Comparison of ENCODE assay signal across 20 cellular contexts in genomic region chr16:2527784-2528100, GRCh38. TPM values are rescaled to one million over a fixed set of nuclear protein-coding genes. Genes with fewer than 3 reads are reported as not detected.
A peak's percentile ranks its signal among the peaks of the same experiment; 100 is the strongest.
DNase-seq lines count a peak whose midpoint lies in the region; ATAC-seq, FAIRE-seq and TF ChIP-seq lines count a peak whose summit lies in the region.
"Had no signal": no experiment of that assay in that cellular context is flagged by ENCODE, and none has a peak within 500 bp of the region (broad histone marks: within the 10 kb centered on the region; RNA-seq: fewer than 3 reads in every experiment).

No MANE protein-coding gene starts in this region.

- H2AFZ ChIP-seq in H1 (ENCODE audit: low read length) (no peak overlapping the region), osteoblast (ENCODE audit: low read length) (no peak overlapping the region)

- H3K4me2 ChIP-seq in H1 (ENCODE audit: insufficient read depth in 1 of 2, low read depth in 2 of 2, low read length in 2 of 2) (no peak overlapping the region), osteoblast (ENCODE audit: insufficient read depth, low read length) (no peak overlapping the region)
- H3K4me2 ChIP-seq: BLaER1 treated with 17β-estradiol and CSF1 and Interleukin-3, amounts not matched to agents 10 nM and 100 nM had no signal

- H3K27me3 ChIP-seq in left ventricle myocardium inferior (ENCODE audit: low read depth) = no peaks in the 10 kb centered on the region
- no peaks in the 10 kb centered on the region for H3K27me3 ChIP-seq in H1 (replicated peaks in 1 of 4; ENCODE audit: control insufficient read depth in 3 of 4, extremely low read depth in 1 of 4, insufficient read depth in 3 of 4, low read length in 3 of 4)
- H3K27me3 ChIP-seq in lower lobe of right lung (ENCODE audit: low read depth) = no peaks in the 10 kb centered on the region
- no peaks in the 10 kb centered on the region for H3K27me3 ChIP-seq in osteoblast (ENCODE audit: insufficient read depth, low read length)
- H3K27me3 ChIP-seq: BLaER1 treated with 17β-estradiol and CSF1 and Interleukin-3, amounts not matched to agents 10 nM and 100 nM had no signal

- no peak overlapping the region for H2BK120ac ChIP-seq in H1 (replicated peaks; ENCODE audit: low read depth, low read length)

- intact Hi-C loops in Right ventricle myocardium superior (cut with DNase I) (no loop called here), left ventricle myocardium inferior (cut with micrococcal nuclease) (no loop called here), lower lobe of right lung (cut with DNase I) (no loop called here)

- H3K23me2 ChIP-seq in H1 (ENCODE audit: low read depth, low read length) = peaks cover 12% of the 10 kb centered on the region

- H3K56ac ChIP-seq in H1 (replicated peaks; ENCODE audit: insufficient read length, low read depth, low read length) = no peak overlapping the region

- H4K8ac ChIP-seq in H1 (ENCODE audit: extremely low read depth, insufficient read depth, low read length) = peak overlapping the region; percentile 25; the same call in 1 of the 2 replicates

- H3K9ac ChIP-seq in H1 (replicated peaks in 1 of 4; ENCODE audit: extremely low read depth in 1 of 4, low read depth in 3 of 4, low read length in 3 of 4) = no peak overlapping the region

- H3K23ac ChIP-seq in H1 (ENCODE audit: insufficient read length) = no peak overlapping the region

- H2BK15ac ChIP-seq in H1 (ENCODE audit: low read length) = no peak overlapping the region

- no peak for TF ChIP-seq RAD21 in H1 (IDR thresholded peaks at IDR 0.05 in 1 of 2, conservative IDR thresholded peaks at IDR 0.05 in 1 of 2; ENCODE audit: low read depth in 2 of 2, low read length in 2 of 2)

- TF ChIP-seq EP300 in H1 (IDR thresholded peaks at IDR 0.05; ENCODE audit: borderline replicate concordance in 1 of 2, low read depth in 2 of 2, low read length in 2 of 2) = no peak

- H2BK5ac ChIP-seq in H1 (ENCODE audit: low read depth, low read length) = no peak overlapping the region

- no peak overlapping the region for H2BK12ac ChIP-seq in H1 (ENCODE audit: low read depth, low read length)

- H3K36me3 ChIP-seq in left ventricle myocardium inferior = peaks cover 57% of the 10 kb centered on the region
- H3K36me3 ChIP-seq in H1 (ENCODE audit: control insufficient read depth in 2 of 4, insufficient read depth in 4 of 4, low read length in 3 of 4) = peaks cover 7 to 25% (median 16%) of the 10 kb centered on the region in 4 experiments
- peaks cover 71% of the 10 kb centered on the region for H3K36me3 ChIP-seq in lower lobe of right lung
- H3K36me3 ChIP-seq in osteoblast (ENCODE audit: insufficient read depth, low read length) = peaks cover 48% of the 10 kb centered on the region

- H3K36me3 Mint-ChIP-seq in activated naive CD4-positive, alpha-beta T cell treated with anti-CD3 and anti-CD28 coated beads, Interleukin-2, amount 50 U/mL, for 72 hours = peaks cover 0 to 8% of the 10 kb centered on the region in 2 donors

- H4K91ac ChIP-seq in H1 (replicated peaks; ENCODE audit: insufficient read length, low read length) = no peak overlapping the region

- H4K20me1 ChIP-seq in H1 (replicated peaks in 1 of 2; ENCODE audit: control insufficient read depth in 1 of 2, insufficient read depth in 2 of 2, low read length in 2 of 2) (peaks cover 0 to 19% of the 10 kb centered on the region in 2 experiments), osteoblast (ENCODE audit: insufficient read depth, low read length) (peaks cover 16% of the 10 kb centered on the region)

- H3K79me2 ChIP-seq in H1 (ENCODE audit: control insufficient read depth in 1 of 2, insufficient read depth in 2 of 2, low read length in 2 of 2) = no peaks in the 10 kb centered on the region; a peak in 1 of 4 replicates
- H3K79me2 ChIP-seq in osteoblast (ENCODE audit: insufficient read depth, low read length) = peaks cover 46% of the 10 kb centered on the region

- peaks cover 15% of the 10 kb centered on the region for H3K4me1 ChIP-seq in left ventricle myocardium inferior
- H3K4me1 ChIP-seq in H1 (replicated peaks in 1 of 4; ENCODE audit: control insufficient read depth in 3 of 4, insufficient read depth in 4 of 4, low read length in 3 of 4) = peaks cover 0 to 9% (median 7%) of the 10 kb centered on the region in 4 experiments; a peak in 4 of 7 replicates
- H3K4me1 ChIP-seq in lower lobe of right lung = peaks cover 16% of the 10 kb centered on the region
- peaks cover 9% of the 10 kb centered on the region for H3K4me1 ChIP-seq in osteoblast (ENCODE audit: insufficient read depth, low read length)

- peaks cover 5% of the 10 kb centered on the region for H3K79me1 ChIP-seq in H1 (ENCODE audit: low read depth, low read length)

- WGBS in H1 (ENCODE audit: extremely low coverage in 1 of 2, insufficient coverage in 1 of 2, insufficient read length in 1 of 2, insufficient replicate concordance in 2 of 2, low coverage in 1 of 2, low lambda C conversion rate in 2 of 2, missing lambda C conversion rate in 1 of 2), 2 experiments = 100% methylated on average over 13 of the region's 24 CpGs; no CpG with 5 or more reads in 1 of the 2 experiments

- ATAC-seq in Right ventricle myocardium superior (ENCODE audit: poor library complexity) (no peak), lower lobe of right lung (no peak), GM18867 (IDR thresholded peaks at IDR 0.05; ENCODE audit: unreplicated experiment) (no peak)
- ATAC-seq in activated naive CD4-positive, alpha-beta T cell treated with anti-CD3 and anti-CD28 coated beads, Interleukin-2, amount 50 U/mL, for 72 hours = no peak
- ATAC-seq: HCT116 had no signal

- H2BK20ac ChIP-seq in H1 (ENCODE audit: low read length) = no peak overlapping the region

- H3K4ac ChIP-seq in H1 (replicated peaks; ENCODE audit: insufficient read length, low read depth, low read length) = no peak overlapping the region

- H3K27ac ChIP-seq in left ventricle myocardium inferior (replicated peaks) = no peak overlapping the region
- no peak overlapping the region for H3K27ac ChIP-seq in H1 (ENCODE audit: low read depth, low read length)
- no peak overlapping the region for H3K27ac ChIP-seq in lower lobe of right lung
- no peak overlapping the region for H3K27ac ChIP-seq in osteoblast (ENCODE audit: low read depth, low read length)
- H3K27ac ChIP-seq: BLaER1 treated with 17β-estradiol and CSF1 and Interleukin-3, amounts not matched to agents 10 nM and 100 nM had no signal

- H3K4me3 ChIP-seq in left ventricle myocardium inferior = no peak overlapping the region
- no peak overlapping the region for H3K4me3 ChIP-seq in H1 (ENCODE audit: extremely low read depth in 1 of 4, insufficient read depth in 2 of 4, low read depth in 3 of 4, low read length in 4 of 4)
- H3K4me3 ChIP-seq in lower lobe of right lung = no peak overlapping the region
- no peak overlapping the region for H3K4me3 ChIP-seq in osteoblast (ENCODE audit: insufficient read depth, low read length)
- H3K4me3 ChIP-seq: BLaER1 treated with 17β-estradiol and CSF1 and Interleukin-3, amounts not matched to agents 10 nM and 100 nM had no signal

- no peak overlapping the region for H3K27ac Mint-ChIP-seq in activated naive CD4-positive, alpha-beta T cell treated with anti-CD3 and anti-CD28 coated beads, Interleukin-2, amount 50 U/mL, for 72 hours
- H3K27ac Mint-ChIP-seq: CD4-positive, CD25-positive, alpha-beta regulatory T cell had no signal

- CTCF ChIA-PET in H1 (lab: Charles Lee; ENCODE audit: partially characterized antibody) = no interaction called here

- no peaks in the 10 kb centered on the region for H3K9me3 ChIP-seq in left ventricle myocardium inferior (replicated peaks)
- H3K9me3 ChIP-seq in H1 (ENCODE audit: insufficient read depth in 2 of 2, low read depth in 1 of 2, low read length in 1 of 2) = no peaks in the 10 kb centered on the region
- no peaks in the 10 kb centered on the region for H3K9me3 ChIP-seq in lower lobe of right lung
- H3K9me3 ChIP-seq in osteoblast (ENCODE audit: low read depth, low read length) = no peaks in the 10 kb centered on the region
- H3K9me3 ChIP-seq: BLaER1 treated with 17β-estradiol and CSF1 and Interleukin-3, amounts not matched to agents 10 nM and 100 nM had no signal

- DNase-seq in Right ventricle myocardium superior (peak; percentile 31), left ventricle myocardium inferior (no peak), H1 (ENCODE audit: low read depth in 1 of 2, low spot score in 2 of 2) (no peak), lower lobe of right lung (peak; percentile 45), osteoblast (ENCODE audit: insufficient read length, low spot score, missing footprints) (peak; percentile 35), NCI-H226 (no peak)
- no peak for DNase-seq in activated naive CD4-positive, alpha-beta T cell treated with anti-CD3 and anti-CD28 coated beads, Interleukin-2, amount 50 U/mL, for 72 hours (ENCODE audit: low spot score in 2 of 2)
- DNase-seq: ACHN; CD4-positive, CD25-positive, alpha-beta regulatory T cell; DMS 273 treated with DMSO at 0.1 percent for 48 hours; DMS79 treated with DMSO at 0.1 percent for 48 hours; EL; IMR-90 had no signal

- H2AK5ac ChIP-seq in H1 (ENCODE audit: low read depth, low read length) = no peak overlapping the region

- no peak overlapping the region for H4K5ac ChIP-seq in H1 (ENCODE audit: insufficient read length, low read depth, low read length)

- H3K18ac ChIP-seq in H1 (ENCODE audit: extremely low read depth, low read length) = no peak overlapping the region

- H3K9me3 Mint-ChIP-seq in activated naive CD4-positive, alpha-beta T cell treated with anti-CD3 and anti-CD28 coated beads, Interleukin-2, amount 50 U/mL, for 72 hours = no peaks in the 10 kb centered on the region

- no peak for TF ChIP-seq CTCF in left ventricle myocardium inferior (IDR thresholded peaks at IDR 0.05; ENCODE audit: borderline replicate concordance)
- no peak for TF ChIP-seq CTCF in H1 (IDR thresholded peaks at IDR 0.05; ENCODE audit: control extremely low read depth in 1 of 3, insufficient read depth in 1 of 3, low read depth in 1 of 3, low read length in 3 of 3)
- TF ChIP-seq CTCF in lower lobe of right lung (IDR thresholded peaks at IDR 0.05) = no peak
- no peak for TF ChIP-seq CTCF in osteoblast (IDR thresholded peaks at IDR 0.05; ENCODE audit: extremely low read depth, low read depth, low read length)

- no peak overlapping the region for H3K14ac ChIP-seq in H1 (ENCODE audit: insufficient read length)

- POLR2A ChIA-PET in H1 (lab: Charles Lee; ENCODE audit: partially characterized antibody) = interaction anchor here (1.1 kb wide), 1 partner anchor 14 kb away, joined by 3 read pairs; no protein-coding TSS in a partner anchor

- no peak for TF ChIP-seq POLR2A in H1 (IDR thresholded peaks at IDR 0.05; ENCODE audit: control extremely low read depth in 1 of 2, low read depth in 2 of 2, low read length in 2 of 2)

- FAIRE-seq in H1 (lab: Jason Lieb, UNC) = no peak
- FAIRE-seq: G401.6, GM12891, H54 had no signal

RNA-seq across cellular contexts. Expression of gene CEMP1, which starts 3.5 kb away (rescaled TPM):
- total RNA-seq in Right ventricle myocardium superior (not detected), left ventricle myocardium inferior (not detected), lower lobe of right lung (1.4 TPM), osteoblast (not detected in 2 replicates)
- total RNA-seq in H1 (2021; fragmentation: NEBNext Ultra II Directional; extraction: Animal tissue kit (Norgen Biotek cat#: 25700)) = not detected in 2 replicates
- polyA plus RNA-seq in H1 (2011; rRNA removed) = 0.08 TPM in 1 of 2 replicates, not detected in the other
- polyA plus RNA-seq in H1 (2011; cell fraction: cytosol; rRNA removed) = 0.05 TPM
- polyA plus RNA-seq in H1 (2011; cell fraction: nucleus; rRNA removed) = 0.11 TPM
- polyA plus RNA-seq in H1 (2012, experiment 1 of 2) = 6.9 to 11.1 TPM (median 8.1 TPM) in 3 of 4 replicates, not detected in the other
- 6.9 TPM for polyA plus RNA-seq in H1 (2012, experiment 2 of 2)
- polyA plus RNA-seq in H1 (2013, experiment 1 of 2) = not detected
- polyA plus RNA-seq in H1 (2013, experiment 2 of 2) = not detected
- 0.32 TPM in 1 of 2 replicates, not detected in the other for polyA minus RNA-seq in H1 (2011; rRNA and poly(A)+ RNA removed)
- polyA minus RNA-seq in H1 (2011; cell fraction: cytosol; rRNA and poly(A)+ RNA removed) = not detected
- polyA minus RNA-seq in H1 (2011; cell fraction: nucleus; rRNA and poly(A)+ RNA removed) = 3.1 TPM
- total RNA-seq in activated naive CD4-positive, alpha-beta T cell treated with anti-CD3 and anti-CD28 coated beads, Interleukin-2, amount 50 U/mL, for 72 hours = under 1 TPM in 1 of 2 donors, not detected in 1; 0.50 TPM
- total RNA-seq: A172, IMR-90 had no signal
- polyA plus RNA-seq: IMR-90 had no signal

RNA-seq across cellular contexts. Expression of gene AMDHD2, which starts 7.6 kb away (rescaled TPM):
- total RNA-seq in Right ventricle myocardium superior (13.4 TPM), left ventricle myocardium inferior (9.3 TPM), lower lobe of right lung (53.4 TPM), osteoblast (88.4 and 94.8 TPM in 2 replicates)
- total RNA-seq in H1 (2021; fragmentation: NEBNext Ultra II Directional; extraction: Animal tissue kit (Norgen Biotek cat#: 25700)) = 43.0 and 45.0 TPM in 2 replicates
- polyA plus RNA-seq in H1 (2011; rRNA removed) = 54.6 and 77.1 TPM in 2 replicates
- polyA plus RNA-seq in H1 (2011; cell fraction: cytosol; rRNA removed) = 63.4 TPM
- 345 TPM for polyA plus RNA-seq in H1 (2011; cell fraction: nucleus; rRNA removed)
- 36.6 to 63.3 TPM (median 57.3 TPM) in 4 replicates for polyA plus RNA-seq in H1 (2012, experiment 1 of 2)
- polyA plus RNA-seq in H1 (2012, experiment 2 of 2) = 26.8 TPM
- polyA plus RNA-seq in H1 (2013, experiment 1 of 2) = 19.9 TPM
- polyA plus RNA-seq in H1 (2013, experiment 2 of 2) = 18.3 TPM
- polyA minus RNA-seq in H1 (2011; rRNA and poly(A)+ RNA removed) = 15.9 and 28.8 TPM in 2 replicates
- polyA minus RNA-seq in H1 (2011; cell fraction: cytosol; rRNA and poly(A)+ RNA removed) = 36.0 TPM
- 89.1 TPM for polyA minus RNA-seq in H1 (2011; cell fraction: nucleus; rRNA and poly(A)+ RNA removed)
- total RNA-seq in activated naive CD4-positive, alpha-beta T cell treated with anti-CD3 and anti-CD28 coated beads, Interleukin-2, amount 50 U/mL, for 72 hours = 10 to 100 TPM; 37.0 to 37.2 TPM

RNA-seq across cellular contexts. Expression of gene PDPK1, which starts 10.1 kb away (rescaled TPM):
- total RNA-seq in Right ventricle myocardium superior = 38.5 TPM
- 46.4 TPM for total RNA-seq in left ventricle myocardium inferior
- total RNA-seq in H1 (2021; fragmentation: NEBNext Ultra II Directional; extraction: Animal tissue kit (Norgen Biotek cat#: 25700)) = 27.8 and 28.0 TPM in 2 replicates
- 13.8 and 17.1 TPM in 2 replicates for polyA plus RNA-seq in H1 (2011; rRNA removed)
- polyA plus RNA-seq in H1 (2011; cell fraction: cytosol; rRNA removed) = 15.6 TPM
- polyA plus RNA-seq in H1 (2011; cell fraction: nucleus; rRNA removed) = 22.5 TPM
- polyA plus RNA-seq in H1 (2012, experiment 1 of 2) = 12.5 to 17.7 TPM (median 16.7 TPM) in 4 replicates
- polyA plus RNA-seq in H1 (2012, experiment 2 of 2) = 5.3 TPM
- 11.7 TPM for polyA plus RNA-seq in H1 (2013, experiment 1 of 2)
- polyA plus RNA-seq in H1 (2013, experiment 2 of 2) = 11.2 TPM
- 28.8 and 34.6 TPM in 2 replicates for polyA minus RNA-seq in H1 (2011; rRNA and poly(A)+ RNA removed)
- polyA minus RNA-seq in H1 (2011; cell fraction: cytosol; rRNA and poly(A)+ RNA removed) = 22.6 TPM
- 28.4 TPM for polyA minus RNA-seq in H1 (2011; cell fraction: nucleus; rRNA and poly(A)+ RNA removed)
- 74.4 TPM for total RNA-seq in lower lobe of right lung
- total RNA-seq in osteoblast = 19.2 and 23.2 TPM in 2 replicates
- total RNA-seq in activated naive CD4-positive, alpha-beta T cell treated with anti-CD3 and anti-CD28 coated beads, Interleukin-2, amount 50 U/mL, for 72 hours = 10 to 100 TPM; 36.5 to 57.6 TPM

RNA-seq across cellular contexts. Expression of gene ATP6V0C, which starts 14.0 kb away (rescaled TPM):
- 129 TPM for total RNA-seq in Right ventricle myocardium superior
- total RNA-seq in left ventricle myocardium inferior = 128 TPM
- 176 and 199 TPM in 2 replicates for total RNA-seq in H1 (2021; fragmentation: NEBNext Ultra II Directional; extraction: Animal tissue kit (Norgen Biotek cat#: 25700))
- 125 and 218 TPM in 2 replicates for polyA plus RNA-seq in H1 (2011; rRNA removed)
- polyA plus RNA-seq in H1 (2011; cell fraction: cytosol; rRNA removed) = 35.7 TPM
- 80.2 TPM for polyA plus RNA-seq in H1 (2011; cell fraction: nucleus; rRNA removed)
- 161 to 288 TPM (median 238 TPM) in 4 replicates for polyA plus RNA-seq in H1 (2012, experiment 1 of 2)
- polyA plus RNA-seq in H1 (2012, experiment 2 of 2) = 371 TPM
- polyA plus RNA-seq in H1 (2013, experiment 1 of 2) = 359 TPM
- 478 TPM for polyA plus RNA-seq in H1 (2013, experiment 2 of 2)
- polyA minus RNA-seq in H1 (2011; rRNA and poly(A)+ RNA removed) = 15.2 and 20.3 TPM in 2 replicates
- 225 TPM for polyA minus RNA-seq in H1 (2011; cell fraction: cytosol; rRNA and poly(A)+ RNA removed)
- 36.2 TPM for polyA minus RNA-seq in H1 (2011; cell fraction: nucleus; rRNA and poly(A)+ RNA removed)
- 313 TPM for total RNA-seq in lower lobe of right lung
- 18.8 and 22.7 TPM in 2 replicates for total RNA-seq in osteoblast
- total RNA-seq in activated naive CD4-positive, alpha-beta T cell treated with anti-CD3 and anti-CD28 coated beads, Interleukin-2, amount 50 U/mL, for 72 hours = 100 to 1,000 TPM in 1 of 2 donors, 10 to 100 TPM in 1; 94.4 to 127 TPM

RNA-seq across cellular contexts. Expression of gene TBC1D24, which starts 52.8 kb away (rescaled TPM):
- total RNA-seq in Right ventricle myocardium superior (11.8 TPM), left ventricle myocardium inferior (11.1 TPM), lower lobe of right lung (40.2 TPM), osteoblast (15.9 and 16.6 TPM in 2 replicates)
- total RNA-seq in H1 (2021; fragmentation: NEBNext Ultra II Directional; extraction: Animal tissue kit (Norgen Biotek cat#: 25700)) = 18.6 and 21.5 TPM in 2 replicates
- 8.7 and 13.3 TPM in 2 replicates for polyA plus RNA-seq in H1 (2011; rRNA removed)
- 9.4 TPM for polyA plus RNA-seq in H1 (2011; cell fraction: cytosol; rRNA removed)
- polyA plus RNA-seq in H1 (2011; cell fraction: nucleus; rRNA removed) = 22.2 TPM
- 7.7 to 10.3 TPM (median 9.2 TPM) in 4 replicates for polyA plus RNA-seq in H1 (2012, experiment 1 of 2)
- polyA plus RNA-seq in H1 (2012, experiment 2 of 2) = 4.2 TPM
- polyA plus RNA-seq in H1 (2013, experiment 1 of 2) = 7.5 TPM
- polyA plus RNA-seq in H1 (2013, experiment 2 of 2) = 7.0 TPM
- 13.1 and 14.6 TPM in 2 replicates for polyA minus RNA-seq in H1 (2011; rRNA and poly(A)+ RNA removed)
- polyA minus RNA-seq in H1 (2011; cell fraction: cytosol; rRNA and poly(A)+ RNA removed) = 15.0 TPM
- 13.0 TPM for polyA minus RNA-seq in H1 (2011; cell fraction: nucleus; rRNA and poly(A)+ RNA removed)
- total RNA-seq in activated naive CD4-positive, alpha-beta T cell treated with anti-CD3 and anti-CD28 coated beads, Interleukin-2, amount 50 U/mL, for 72 hours = 10 to 100 TPM in 1 of 2 donors, 1 to 10 TPM in 1; 7.8 to 10.6 TPM

Comparison
In these comparisons a context has a peak if more than half of its experiments do, and no peak if none do; other contexts are left out.
1. DNase-seq: peak in Right ventricle myocardium superior (single experiment), lower lobe of right lung (single experiment) and osteoblast (single experiment); none in left ventricle myocardium inferior (single experiment), H1 (0 of 2), activated naive CD4-positive, alpha-beta T cell treated with anti-CD3 and anti-CD28 coated beads, Interleukin-2, amount 50 U/mL, for 72 hours (0 of 2) and NCI-H226 (single experiment).